ENCODE assay signal across 8 cellular contexts in genomic region chr22:28976588-28976987, GRCh38.
DNase-seq lines count a peak whose midpoint lies in the region; ATAC-seq, FAIRE-seq and TF ChIP-seq lines count a peak whose summit lies in the region.
"Had no signal": no experiment of that assay in that cellular context is flagged by ENCODE, and none has a peak within 500 bp of the region (broad histone marks: within the 10 kb centered on the region; RNA-seq: fewer than 3 reads in every experiment).

No MANE protein-coding gene starts in this region.

- H3K36me3 ChIP-seq in gastrocnemius medialis = no peaks in the 10 kb centered on the region
- H3K36me3 ChIP-seq: HAP-1 had no signal

- DNase-seq in H54 (ENCODE audit: insufficient read length, low spot score) = peak; percentile 36
- peak; percentile 54 for DNase-seq in RCC 7860 (ENCODE audit: low spot score)
- DNase-seq in fibroblast of mammary gland (ENCODE audit: low read depth) = peak; percentile 88
- DNase-seq in gastrocnemius medialis = no peak
- no peak for DNase-seq in omental fat pad (ENCODE audit: low spot score)
- no peak for DNase-seq in Kasumi-1 (lab: John Stamatoyannopoulos, UW)

- H3K9me3 ChIP-seq in gastrocnemius medialis = no peaks in the 10 kb centered on the region
- H3K9me3 ChIP-seq: HAP-1 had no signal

- peak; percentile 76 for FAIRE-seq in H54 (lab: Jason Lieb, UNC)
- FAIRE-seq in RCC 7860 (lab: Jason Lieb, UNC) = peak; percentile 94

- H3K4me3 ChIP-seq in fibroblast of mammary gland (ENCODE audit: control insufficient read depth, low read depth, low read length) (no peak overlapping the region), gastrocnemius medialis (peak overlapping the region in 2 of 4 donors; percentile 41 to 45)
- H3K4me3 ChIP-seq: HAP-1 had no signal

- TF ChIP-seq POLR2A in H54 (IDR thresholded peaks at IDR 0.05; ENCODE audit: low read depth, low read length) (no peak), gastrocnemius medialis (IDR thresholded peaks at IDR 0.05) (no peak)

- intact Hi-C loops in gastrocnemius medialis (cut with DNase I; ENCODE audit: low total_unique reads) = no loop called here

- peak in 1 of 2 donors; percentile 10 for ATAC-seq in gastrocnemius medialis
- ATAC-seq in GM21360 (IDR thresholded peaks at IDR 0.05; ENCODE audit: unreplicated experiment) = no peak
- no peak for ATAC-seq in omental fat pad (ENCODE audit: low FRiP score)

- H3K4me1 ChIP-seq in gastrocnemius medialis = peaks cover 43 to 57% of the 10 kb centered on the region in 2 donors

- no peak for TF ChIP-seq CTCF in fibroblast of mammary gland (conservative IDR thresholded peaks at IDR 0.05; ENCODE audit: control insufficient read depth, insufficient read depth, low read depth, low read length)
- TF ChIP-seq CTCF in gastrocnemius medialis (IDR thresholded peaks at IDR 0.05 in 4 of 5, conservative IDR thresholded peaks at IDR 0.05 in 1 of 5) = no peak
- TF ChIP-seq CTCF in omental fat pad (IDR thresholded peaks at IDR 0.05) = no peak

- peak overlapping the region; percentile 84 to 94 (median 92) for H3K27ac ChIP-seq in gastrocnemius medialis

- in situ Hi-C loops in gastrocnemius medialis (cut with MboI; ENCODE audit: low sequenced_read_pairs in 4 of 4) = no loop called here

- H3K27me3 ChIP-seq in gastrocnemius medialis = no peaks in the 10 kb centered on the region

Comparison
In these comparisons a context has a peak if more than half of its experiments do, and no peak if none do; other contexts are left out.
1. DNase-seq: peak in H54 (single experiment), RCC 7860 (single experiment) and fibroblast of mammary gland (single experiment); none in gastrocnemius medialis (0 of 2), omental fat pad (single experiment) and Kasumi-1 (0 of 2).